In genomic region chr7:82572195-82572880, GRCh38 we compare ENCODE assay signal across 8 cellular contexts.
A peak's percentile ranks its signal among the peaks of the same experiment; 100 is the strongest.
DNase-seq lines count a peak whose midpoint lies in the region; ATAC-seq, FAIRE-seq and TF ChIP-seq lines count a peak whose summit lies in the region.

No MANE protein-coding gene starts in this region.

- H4K5ac ChIP-seq in H9 (ENCODE audit: insufficient read length, low read depth, low read length) = no peak overlapping the region

- no peaks in the 10 kb centered on the region for H3K36me3 Mint-ChIP-seq in H9 (ENCODE audit: insufficient read depth in 1 of 3, low read depth in 3 of 3)

- H2BK5ac ChIP-seq in H9 (ENCODE audit: insufficient read length, low read length) = no peak overlapping the region

- no peaks in the 10 kb centered on the region for H3K79me2 ChIP-seq in H9 (ENCODE audit: insufficient read depth, low read length)

- H4K8ac ChIP-seq in H9 (replicated peaks; ENCODE audit: insufficient read length, low read depth, low read length) = no peak overlapping the region

- no peaks in the 10 kb centered on the region for H3K9me3 Mint-ChIP-seq in H9

- H3K27ac Mint-ChIP-seq in H9 = no peak overlapping the region; a peak in 1 of 7 replicates

- ATAC-seq in pancreas (peak; percentile 82 to 94 (median 92)), upper lobe of left lung (ENCODE audit: low FRiP score in 2 of 2) (peak in 1 of 2 donors; percentile 91)

- no peak overlapping the region for H2BK120ac ChIP-seq in H9 (ENCODE audit: low read depth, low read length, poor library complexity, severe bottlenecking)

- H3K27me3 Mint-ChIP-seq in H9 (ENCODE audit: low read depth) = no peaks in the 10 kb centered on the region

- H3K36me3 ChIP-seq in pancreas = no peaks in the 10 kb centered on the region
- no peaks in the 10 kb centered on the region for H3K36me3 ChIP-seq in upper lobe of left lung

- H3T11ph ChIP-seq in H9 (ENCODE audit: low read length) = no peak overlapping the region

- no peak overlapping the region for H2BK20ac ChIP-seq in H9 (ENCODE audit: low read depth, low read length, poor library complexity, severe bottlenecking)

- peak overlapping the region; percentile 30 for H3K4me2 ChIP-seq in H9 (ENCODE audit: insufficient read depth, insufficient read length, low read length)

- intact Hi-C loops in pancreas (cut with DNase I) = loop anchor here in 1 of 3 donors (10.0 kb wide), 1 partner anchor 528 kb away; no protein-coding TSS in a partner anchor

- peak; percentile 55 for DNase-seq in GDM1 (lab: John Stamatoyannopoulos, UW)
- peak; percentile 85 for DNase-seq in H9
- DNase-seq in M059J (ENCODE audit: low read depth) = peak; percentile 79
- peak; percentile 88 to 90 for DNase-seq in SHP77 (lab: John Stamatoyannopoulos, UW)
- peak; percentile 53 for DNase-seq in activated gamma-delta T cell treated with anti-CD3 and anti-CD28 coated beads, Interleukin-2, amount 50 U/mL, for 16 hours (ENCODE audit: low read depth)
- DNase-seq in globus pallidus (ENCODE audit: low spot score) = peak; percentile 88
- peak; percentile 70 to 86 (median 80) for DNase-seq in pancreas
- DNase-seq in upper lobe of left lung = peak in 1 of 2 donors; percentile 74

- H3K4me3 Mint-ChIP-seq in H9 = peak overlapping the region in 1 of 2 experiments; percentile 40; a peak in 2 of 5 replicates

- H3K27ac ChIP-seq in H9 (ENCODE audit: insufficient read length, low read depth, low read length) (no peak overlapping the region), pancreas (no peak overlapping the region), upper lobe of left lung (no peak overlapping the region)

- H3K4me1 Mint-ChIP-seq in H9 = peaks cover 4 to 5% of the 10 kb centered on the region in 2 experiments; a peak in 3 of 4 replicates

- no peak overlapping the region for H2BK12ac ChIP-seq in H9 (ENCODE audit: insufficient read length, low read depth, low read length)

- no peak overlapping the region for H4K91ac ChIP-seq in H9 (ENCODE audit: insufficient read length, low read depth, low read length)

- no peaks in the 10 kb centered on the region for H3K27me3 ChIP-seq in H9 (ENCODE audit: insufficient read depth, low read length)
- H3K27me3 ChIP-seq in pancreas = no peaks in the 10 kb centered on the region
- H3K27me3 ChIP-seq in upper lobe of left lung = no peaks in the 10 kb centered on the region

- H3K4me1 ChIP-seq in H9 (ENCODE audit: insufficient read depth, low read length) (no peaks in the 10 kb centered on the region), pancreas (no peaks in the 10 kb centered on the region), upper lobe of left lung (peaks cover 0 to 5% (median 0%) of the 10 kb centered on the region in 4 donors)

- no peaks in the 10 kb centered on the region for H4K20me1 ChIP-seq in H9 (ENCODE audit: control insufficient read depth, insufficient read depth, insufficient read length)

- no peak for TF ChIP-seq EP300 in upper lobe of left lung (IDR thresholded peaks at IDR 0.05)

- no peak overlapping the region for H2BK15ac ChIP-seq in H9 (ENCODE audit: low read depth, low read length)

- H3K79me1 ChIP-seq in H9 (ENCODE audit: insufficient read depth, low read depth, low read length, poor library complexity, severe bottlenecking) = no peaks in the 10 kb centered on the region

- H2AFZ ChIP-seq in H9 (ENCODE audit: low read length) = peak overlapping the region; percentile 99

- peak; percentile 96 for TF ChIP-seq CTCF in H9 (conservative IDR thresholded peaks at IDR 0.05)
- peak; percentile 69 to 89 (median 82) for TF ChIP-seq CTCF in pancreas (IDR thresholded peaks at IDR 0.05)
- TF ChIP-seq CTCF in upper lobe of left lung (IDR thresholded peaks at IDR 0.05) = peak; percentile 39 to 72 (median 63)

- no peak overlapping the region for H3K18ac ChIP-seq in H9 (ENCODE audit: insufficient read length, low read depth, low read length)

- no peak for TF ChIP-seq POLR2A in upper lobe of left lung (IDR thresholded peaks at IDR 0.05)

- no peak overlapping the region for H3K23ac ChIP-seq in H9 (ENCODE audit: insufficient read length, low read depth, low read length)

- no peak overlapping the region for H3K4ac ChIP-seq in H9 (ENCODE audit: low read depth, low read length)

- no peak overlapping the region for H3K9ac ChIP-seq in H9 (ENCODE audit: extremely low read depth, insufficient read length, low read length)

- no peak overlapping the region for H2AK5ac ChIP-seq in H9 (ENCODE audit: insufficient read length, low read length)

- H3K14ac ChIP-seq in H9 (ENCODE audit: insufficient read depth, low read length) = no peak overlapping the region

- no CpG with 5 or more reads among the region's 9 CpGs for WGBS in H9 (ENCODE audit: extremely low coverage, insufficient read length, low lambda C conversion rate)
- 1 to 2% methylated on average over 9 of the region's 9 CpGs for WGBS in pancreas, 2 donors
- WGBS in upper lobe of left lung, 2 donors = 2 to 4% methylated on average over 9 of the region's 9 CpGs

- no peaks in the 10 kb centered on the region for H3K23me2 ChIP-seq in H9 (ENCODE audit: insufficient read length, low read depth, low read length, poor library complexity, severe bottlenecking)

- H3K56ac ChIP-seq in H9 (ENCODE audit: insufficient read length, low read depth, low read length) = no peak overlapping the region

- no peaks in the 10 kb centered on the region for H3K9me3 ChIP-seq in H9 (ENCODE audit: control insufficient read depth, low read depth, low read length)
- no peaks in the 10 kb centered on the region for H3K9me3 ChIP-seq in pancreas
- H3K9me3 ChIP-seq in upper lobe of left lung = no peaks in the 10 kb centered on the region

- H3K4me3 ChIP-seq in pancreas (no peak overlapping the region), upper lobe of left lung (no peak overlapping the region)

- peak; percentile 63 for FAIRE-seq in pancreas (lab: Jason Lieb, UNC)
